10 cellular contexts compared by ENCODE assay signal in the genomic region with DNA sequence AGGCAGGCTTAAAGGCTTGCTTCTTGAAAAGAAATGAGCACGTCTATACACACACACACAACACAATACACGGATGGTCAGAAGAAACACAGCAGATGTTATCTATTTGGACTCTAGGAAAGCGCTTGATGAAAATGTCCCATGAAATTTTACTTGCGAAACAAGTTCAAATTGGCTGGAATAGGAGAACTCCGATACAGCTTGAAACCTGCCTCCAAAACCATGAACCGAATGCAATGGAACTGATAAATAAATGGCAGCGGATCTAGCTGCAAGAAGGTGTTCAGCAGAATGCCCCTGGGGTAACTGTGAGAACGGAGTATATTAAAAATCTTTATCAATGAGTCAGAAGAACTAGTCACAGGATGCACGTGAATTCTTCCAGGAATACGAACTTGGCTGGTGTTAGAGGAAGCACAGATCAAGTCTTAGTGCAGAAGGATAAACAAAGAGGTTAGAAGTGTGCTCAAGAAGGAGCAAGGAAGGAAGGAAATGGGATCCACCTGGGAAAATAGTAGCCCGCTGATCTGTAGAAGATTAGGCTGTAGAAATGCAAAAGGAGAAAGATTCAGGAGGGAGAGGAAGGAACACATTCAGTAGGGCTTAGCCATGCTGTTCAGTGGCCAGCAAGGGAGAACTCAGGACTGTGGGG.
DNase-seq lines count a peak whose midpoint lies in the region; ATAC-seq, FAIRE-seq and TF ChIP-seq lines count a peak whose summit lies in the region.
"Had no signal": no experiment of that assay in that cellular context is flagged by ENCODE, and none has a peak within 500 bp of the region (broad histone marks: within the 10 kb centered on the region; RNA-seq: fewer than 3 reads in every experiment).

No MANE protein-coding gene starts in this region.

- peak overlapping the region; percentile 31 to 80 (median 63) for H3K27ac ChIP-seq in esophagus squamous epithelium
- H3K27ac ChIP-seq: VCaP had no signal

- TF ChIP-seq CTCF in esophagus squamous epithelium (IDR thresholded peaks at IDR 0.05) (no peak), Caco-2 (IDR thresholded peaks at IDR 0.05; ENCODE audit: insufficient read depth in 1 of 2, low read depth in 1 of 2, low read length in 1 of 2, severe bottlenecking in 1 of 2, unreplicated experiment in 1 of 2) (no peak)

- H3K27me3 Mint-ChIP-seq in Caco-2 (ENCODE audit: insufficient read depth, unreplicated experiment) = peaks cover 16% of the 10 kb centered on the region

- WGBS in esophagus squamous epithelium, 2 donors = 14 to 19% methylated on average over 11 of the region's 11 CpGs

- no peaks in the 10 kb centered on the region for H3K9me3 Mint-ChIP-seq in Caco-2 (ENCODE audit: unreplicated experiment)

- H3K36me3 Mint-ChIP-seq in Caco-2 (ENCODE audit: insufficient read depth, unreplicated experiment) = no peaks in the 10 kb centered on the region

- TF ChIP-seq POLR2A in esophagus squamous epithelium (IDR thresholded peaks at IDR 0.05) (no peak), GM12892 (IDR thresholded peaks at IDR 0.05; ENCODE audit: low read depth, low read length) (no peak)

- peaks cover 3 to 19% (median 14%) of the 10 kb centered on the region in 3 donors for H3K4me1 ChIP-seq in esophagus squamous epithelium
- H3K4me1 ChIP-seq in Caco-2 = no peaks in the 10 kb centered on the region
- H3K4me1 ChIP-seq: adrenal gland had no signal

- DNase-seq in AG20443 (ENCODE audit: low spot score) (peak; percentile 75), RPMI7951 (ENCODE audit: low read depth) (peak; percentile 90), esophagus squamous epithelium (lab: John Stamatoyannopoulos, UW) (no peak), non-pigmented ciliary epithelial cell (ENCODE audit: low read depth) (peak; percentile 71), GM12892 (ENCODE audit: insufficient read length) (no peak), Caco-2 (no peak), DMS79 treated with DMSO at 0.1 percent for 48 hours (lab: John Stamatoyannopoulos, UW) (no peak)

- no peaks in the 10 kb centered on the region for H3K4me1 Mint-ChIP-seq in Caco-2 (ENCODE audit: low read depth, unreplicated experiment)

- H3K9me3 ChIP-seq in esophagus squamous epithelium = no peaks in the 10 kb centered on the region
- no peaks in the 10 kb centered on the region for H3K9me3 ChIP-seq in Caco-2
- H3K9me3 ChIP-seq: adrenal gland had no signal

- H3K4me3 ChIP-seq in esophagus squamous epithelium (peak overlapping the region in 1 of 4 donors; percentile 22), Caco-2 (ENCODE audit: low read depth, low read length) (no peak overlapping the region)
- H3K4me3 ChIP-seq: adrenal gland had no signal

- intact Hi-C loops in esophagus squamous epithelium (cut with DNase I) = no loop called here
- intact Hi-C loops in Caco-2 (cut with micrococcal nuclease; ENCODE audit: unreplicated experiment) = no loop called here

- H3K4me3 Mint-ChIP-seq in Caco-2 (ENCODE audit: unreplicated experiment) = no peak overlapping the region

- H3K27ac Mint-ChIP-seq in Caco-2 (ENCODE audit: unreplicated experiment) = no peak overlapping the region

- POLR2A ChIA-PET in Caco-2 (lab: Charles Lee) = no interaction called here

- FAIRE-seq in GM12892 (lab: Jason Lieb, UNC) = no peak

- CTCF ChIA-PET in Caco-2 (lab: Charles Lee) = no interaction called here

- no peaks in the 10 kb centered on the region for H3K36me3 ChIP-seq in esophagus squamous epithelium
- H3K36me3 ChIP-seq in Caco-2 (ENCODE audit: control insufficient read depth, insufficient read depth, low read length) = no peaks in the 10 kb centered on the region
- H3K36me3 ChIP-seq: adrenal gland had no signal

- peaks cover 0 to 51% (median 0%) of the 10 kb centered on the region in 4 donors for H3K27me3 ChIP-seq in esophagus squamous epithelium
- H3K27me3 ChIP-seq in Caco-2 (replicated peaks; ENCODE audit: control insufficient read depth, insufficient read depth, low read length) = no peaks in the 10 kb centered on the region
- H3K27me3 ChIP-seq: adrenal gland had no signal

- no peak for ATAC-seq in GM18498 (IDR thresholded peaks at IDR 0.05; ENCODE audit: unreplicated experiment)

- BruUV-seq in Caco-2 (replicated peaks; lab: Mats Ljungman, UMichigan) = no TSS peak

Comparison
In these comparisons a context has a peak if more than half of its experiments do, and no peak if none do; other contexts are left out.
1. DNase-seq: peak in AG20443 (single experiment), RPMI7951 (single experiment) and non-pigmented ciliary epithelial cell (single experiment); none in esophagus squamous epithelium (single experiment), GM12892 (single experiment), Caco-2 (0 of 2) and DMS79 treated with DMSO at 0.1 percent for 48 hours (single experiment).